ENCODE assay signal across 1 cellular context in genomic region chr2:26757873-26758789, GRCh38.
TF ChIP-seq lines count a peak whose summit lies in the region.

No MANE protein-coding gene starts in this region.

TF ChIP-seq in HepG2, 621 proteins besides CTCF, POLR2A, EP300 and RAD21 (continued from another document and continues in another):
- TF ChIP-seq MLXIP (CRISPR knock-in tag; IDR thresholded peaks at IDR 0.05; ENCODE audit: borderline replicate concordance) = no peak
- peak; percentile 99 for TF ChIP-seq ZNF644 (CRISPR knock-in tag; IDR thresholded peaks at IDR 0.05; ENCODE audit: low read depth)
- TF ChIP-seq RORA (CRISPR knock-in tag; IDR thresholded peaks at IDR 0.05) = no peak
- TF ChIP-seq TEAD2 (CRISPR knock-in tag; IDR thresholded peaks at IDR 0.05) = no peak
- no peak for TF ChIP-seq XBP1 (CRISPR knock-in tag; IDR thresholded peaks at IDR 0.05)
- TF ChIP-seq, protein P1, sequence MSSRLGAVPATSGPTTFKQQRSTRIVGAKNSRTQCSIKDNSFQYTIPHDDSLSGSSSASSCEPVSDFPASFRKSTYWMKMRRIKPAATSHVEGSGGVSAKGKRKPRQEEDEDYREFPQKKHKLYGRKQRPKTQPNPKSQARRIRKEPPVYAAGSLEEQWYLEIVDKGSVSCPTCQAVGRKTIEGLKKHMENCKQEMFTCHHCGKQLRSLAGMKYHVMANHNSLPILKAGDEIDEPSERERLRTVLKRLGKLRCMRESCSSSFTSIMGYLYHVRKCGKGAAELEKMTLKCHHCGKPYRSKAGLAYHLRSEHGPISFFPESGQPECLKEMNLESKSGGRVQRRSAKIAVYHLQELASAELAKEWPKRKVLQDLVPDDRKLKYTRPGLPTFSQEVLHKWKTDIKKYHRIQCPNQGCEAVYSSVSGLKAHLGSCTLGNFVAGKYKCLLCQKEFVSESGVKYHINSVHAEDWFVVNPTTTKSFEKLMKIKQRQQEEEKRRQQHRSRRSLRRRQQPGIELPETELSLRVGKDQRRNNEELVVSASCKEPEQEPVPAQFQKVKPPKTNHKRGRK (CRISPR knock-in tag; IDR thresholded peaks at IDR 0.05) = no peak
- TF ChIP-seq TRAFD1 (CRISPR knock-in tag; IDR thresholded peaks at IDR 0.05; ENCODE audit: borderline replicate concordance) = no peak
- no peak for TF ChIP-seq CC2D1A (CRISPR knock-in tag; IDR thresholded peaks at IDR 0.05)
- no peak for TF ChIP-seq SP2 (CRISPR knock-in tag; IDR thresholded peaks at IDR 0.05)
- TF ChIP-seq DR1 (CRISPR knock-in tag; IDR thresholded peaks at IDR 0.05) = no peak
- TF ChIP-seq ZNF431 (CRISPR knock-in tag; IDR thresholded peaks at IDR 0.05; ENCODE audit: borderline replicate concordance, low read depth) = no peak
- no peak for TF ChIP-seq ZUFSP (CRISPR knock-in tag; IDR thresholded peaks at IDR 0.05; ENCODE audit: borderline replicate concordance)
- TF ChIP-seq ZKSCAN5 (CRISPR knock-in tag; IDR thresholded peaks at IDR 0.05) = no peak
- no peak for TF ChIP-seq ZNF296 (CRISPR knock-in tag; conservative IDR thresholded peaks at IDR 0.05)
- TF ChIP-seq KLF15 (CRISPR knock-in tag; IDR thresholded peaks at IDR 0.05; ENCODE audit: borderline replicate concordance) = no peak
- no peak for TF ChIP-seq ZNF577 (CRISPR knock-in tag; IDR thresholded peaks at IDR 0.05; ENCODE audit: borderline replicate concordance, low read depth)
- TF ChIP-seq ZNF326 (CRISPR knock-in tag; IDR thresholded peaks at IDR 0.05; ENCODE audit: borderline replicate concordance) = no peak
- TF ChIP-seq ZMYM3 (CRISPR knock-in tag; IDR thresholded peaks at IDR 0.05) = no peak
- TF ChIP-seq ZNF530 (CRISPR knock-in tag; IDR thresholded peaks at IDR 0.05; ENCODE audit: low read depth) = no peak
- no peak for TF ChIP-seq POLR2AphosphoS5 (IDR thresholded peaks at IDR 0.05; ENCODE audit: low read depth, low read length)
- TF ChIP-seq BCL6 (CRISPR knock-in tag; IDR thresholded peaks at IDR 0.05) = peak; percentile 99
- no peak for TF ChIP-seq ZSCAN21 (CRISPR knock-in tag; IDR thresholded peaks at IDR 0.05; ENCODE audit: borderline replicate concordance)
- no peak for TF ChIP-seq KDM6A (CRISPR knock-in tag; IDR thresholded peaks at IDR 0.05; ENCODE audit: low read depth)
- no peak for TF ChIP-seq HHEX (CRISPR knock-in tag; IDR thresholded peaks at IDR 0.05)
- TF ChIP-seq FOXC1 (CRISPR knock-in tag; IDR thresholded peaks at IDR 0.05; ENCODE audit: borderline replicate concordance) = no peak
- TF ChIP-seq AFF4 (CRISPR knock-in tag; IDR thresholded peaks at IDR 0.05) = no peak
- TF ChIP-seq PHF8 (CRISPR knock-in tag; IDR thresholded peaks at IDR 0.05) = no peak
- TF ChIP-seq HOXA9 (CRISPR knock-in tag; IDR thresholded peaks at IDR 0.05; ENCODE audit: borderline replicate concordance) = no peak
- no peak for TF ChIP-seq ZSCAN20 (CRISPR knock-in tag; IDR thresholded peaks at IDR 0.05; ENCODE audit: borderline replicate concordance)
- no peak for TF ChIP-seq ZNF143 (CRISPR knock-in tag; IDR thresholded peaks at IDR 0.05)
- TF ChIP-seq FOSL1 (CRISPR knock-in tag; IDR thresholded peaks at IDR 0.05; ENCODE audit: borderline replicate concordance) = peak; percentile 89
- TF ChIP-seq, protein P2, sequence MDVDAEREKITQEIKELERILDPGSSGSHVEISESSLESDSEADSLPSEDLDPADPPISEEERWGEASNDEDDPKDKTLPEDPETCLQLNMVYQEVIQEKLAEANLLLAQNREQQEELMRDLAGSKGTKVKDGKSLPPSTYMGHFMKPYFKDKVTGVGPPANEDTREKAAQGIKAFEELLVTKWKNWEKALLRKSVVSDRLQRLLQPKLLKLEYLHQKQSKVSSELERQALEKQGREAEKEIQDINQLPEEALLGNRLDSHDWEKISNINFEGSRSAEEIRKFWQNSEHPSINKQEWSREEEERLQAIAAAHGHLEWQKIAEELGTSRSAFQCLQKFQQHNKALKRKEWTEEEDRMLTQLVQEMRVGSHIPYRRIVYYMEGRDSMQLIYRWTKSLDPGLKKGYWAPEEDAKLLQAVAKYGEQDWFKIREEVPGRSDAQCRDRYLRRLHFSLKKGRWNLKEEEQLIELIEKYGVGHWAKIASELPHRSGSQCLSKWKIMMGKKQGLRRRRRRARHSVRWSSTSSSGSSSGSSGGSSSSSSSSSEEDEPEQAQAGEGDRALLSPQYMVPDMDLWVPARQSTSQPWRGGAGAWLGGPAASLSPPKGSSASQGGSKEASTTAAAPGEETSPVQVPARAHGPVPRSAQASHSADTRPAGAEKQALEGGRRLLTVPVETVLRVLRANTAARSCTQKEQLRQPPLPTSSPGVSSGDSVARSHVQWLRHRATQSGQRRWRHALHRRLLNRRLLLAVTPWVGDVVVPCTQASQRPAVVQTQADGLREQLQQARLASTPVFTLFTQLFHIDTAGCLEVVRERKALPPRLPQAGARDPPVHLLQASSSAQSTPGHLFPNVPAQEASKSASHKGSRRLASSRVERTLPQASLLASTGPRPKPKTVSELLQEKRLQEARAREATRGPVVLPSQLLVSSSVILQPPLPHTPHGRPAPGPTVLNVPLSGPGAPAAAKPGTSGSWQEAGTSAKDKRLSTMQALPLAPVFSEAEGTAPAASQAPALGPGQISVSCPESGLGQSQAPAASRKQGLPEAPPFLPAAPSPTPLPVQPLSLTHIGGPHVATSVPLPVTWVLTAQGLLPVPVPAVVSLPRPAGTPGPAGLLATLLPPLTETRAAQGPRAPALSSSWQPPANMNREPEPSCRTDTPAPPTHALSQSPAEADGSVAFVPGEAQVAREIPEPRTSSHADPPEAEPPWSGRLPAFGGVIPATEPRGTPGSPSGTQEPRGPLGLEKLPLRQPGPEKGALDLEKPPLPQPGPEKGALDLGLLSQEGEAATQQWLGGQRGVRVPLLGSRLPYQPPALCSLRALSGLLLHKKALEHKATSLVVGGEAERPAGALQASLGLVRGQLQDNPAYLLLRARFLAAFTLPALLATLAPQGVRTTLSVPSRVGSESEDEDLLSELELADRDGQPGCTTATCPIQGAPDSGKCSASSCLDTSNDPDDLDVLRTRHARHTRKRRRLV (CRISPR knock-in tag; IDR thresholded peaks at IDR 0.05) = no peak
- no peak for TF ChIP-seq KMT2A (CRISPR knock-in tag; IDR thresholded peaks at IDR 0.05)
- no peak for TF ChIP-seq ZNF496 (CRISPR knock-in tag; IDR thresholded peaks at IDR 0.05; ENCODE audit: insufficient replicate concordance)
- 0 out of 2 replicates have a peak, but pooled peaks have one; percentile 25 for TF ChIP-seq HOXA5 (CRISPR knock-in tag; IDR thresholded peaks at IDR 0.05)
- no peak for TF ChIP-seq ZC3H13 (CRISPR knock-in tag; IDR thresholded peaks at IDR 0.05)
- TF ChIP-seq, protein P3, sequence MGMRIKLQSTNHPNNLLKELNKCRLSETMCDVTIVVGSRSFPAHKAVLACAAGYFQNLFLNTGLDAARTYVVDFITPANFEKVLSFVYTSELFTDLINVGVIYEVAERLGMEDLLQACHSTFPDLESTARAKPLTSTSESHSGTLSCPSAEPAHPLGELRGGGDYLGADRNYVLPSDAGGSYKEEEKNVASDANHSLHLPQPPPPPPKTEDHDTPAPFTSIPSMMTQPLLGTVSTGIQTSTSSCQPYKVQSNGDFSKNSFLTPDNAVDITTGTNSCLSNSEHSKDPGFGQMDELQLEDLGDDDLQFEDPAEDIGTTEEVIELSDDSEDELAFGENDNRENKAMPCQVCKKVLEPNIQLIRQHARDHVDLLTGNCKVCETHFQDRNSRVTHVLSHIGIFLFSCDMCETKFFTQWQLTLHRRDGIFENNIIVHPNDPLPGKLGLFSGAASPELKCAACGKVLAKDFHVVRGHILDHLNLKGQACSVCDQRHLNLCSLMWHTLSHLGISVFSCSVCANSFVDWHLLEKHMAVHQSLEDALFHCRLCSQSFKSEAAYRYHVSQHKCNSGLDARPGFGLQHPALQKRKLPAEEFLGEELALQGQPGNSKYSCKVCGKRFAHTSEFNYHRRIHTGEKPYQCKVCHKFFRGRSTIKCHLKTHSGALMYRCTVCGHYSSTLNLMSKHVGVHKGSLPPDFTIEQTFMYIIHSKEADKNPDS (CRISPR knock-in tag; IDR thresholded peaks at IDR 0.05) = no peak
- TF ChIP-seq ZNF317 (CRISPR knock-in tag; IDR thresholded peaks at IDR 0.05) = no peak
- no peak for TF ChIP-seq HCFC1 (IDR thresholded peaks at IDR 0.05; ENCODE audit: low read depth, low read length)
- TF ChIP-seq GABPB1 (CRISPR knock-in tag; IDR thresholded peaks at IDR 0.05) = peak; percentile 63
- no peak for TF ChIP-seq MLX (CRISPR knock-in tag; IDR thresholded peaks at IDR 0.05)
- no peak for TF ChIP-seq ZNF563 (CRISPR knock-in tag; IDR thresholded peaks at IDR 0.05)
- no peak for TF ChIP-seq SRSF4 (IDR thresholded peaks at IDR 0.05; ENCODE audit: low read depth, low read length, poor library complexity, severe bottlenecking)
- no peak for TF ChIP-seq ZFP36L1 (CRISPR knock-in tag; IDR thresholded peaks at IDR 0.05)
- TF ChIP-seq ZNF33B (CRISPR knock-in tag; IDR thresholded peaks at IDR 0.05) = no peak
